In the genomic region with DNA sequence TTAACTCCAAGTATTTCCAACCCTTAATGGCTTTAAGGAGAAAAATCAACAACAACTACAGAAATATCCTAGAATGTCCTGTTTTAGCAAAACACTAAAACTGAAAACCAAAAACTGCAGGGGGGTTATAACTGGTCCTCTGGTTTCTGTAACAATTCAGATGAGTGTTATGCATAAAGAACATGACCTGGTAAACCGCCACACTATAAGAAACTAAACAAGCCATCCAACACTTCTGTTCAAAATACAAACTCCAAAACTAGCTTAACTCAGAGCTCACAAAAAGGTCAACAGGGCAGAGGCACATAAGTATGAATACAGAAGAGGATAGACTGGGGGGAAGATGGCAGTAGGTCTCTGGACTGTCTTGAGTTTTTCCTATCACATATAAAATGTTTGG, we compare ENCODE assay signal across 2 cellular contexts.
TF ChIP-seq lines count a peak whose summit lies in the region.

No MANE protein-coding gene starts in this region.

TF ChIP-seq in WTC11, 78 proteins besides CTCF, POLR2A, EP300 and RAD21:
- TF ChIP-seq ZBTB21 (CRISPR knock-in tag; IDR thresholded peaks at IDR 0.05; ENCODE audit: borderline replicate concordance) (no peak), ZNF416 (CRISPR knock-in tag; IDR thresholded peaks at IDR 0.05) (no peak)
- TF ChIP-seq, protein P1, sequence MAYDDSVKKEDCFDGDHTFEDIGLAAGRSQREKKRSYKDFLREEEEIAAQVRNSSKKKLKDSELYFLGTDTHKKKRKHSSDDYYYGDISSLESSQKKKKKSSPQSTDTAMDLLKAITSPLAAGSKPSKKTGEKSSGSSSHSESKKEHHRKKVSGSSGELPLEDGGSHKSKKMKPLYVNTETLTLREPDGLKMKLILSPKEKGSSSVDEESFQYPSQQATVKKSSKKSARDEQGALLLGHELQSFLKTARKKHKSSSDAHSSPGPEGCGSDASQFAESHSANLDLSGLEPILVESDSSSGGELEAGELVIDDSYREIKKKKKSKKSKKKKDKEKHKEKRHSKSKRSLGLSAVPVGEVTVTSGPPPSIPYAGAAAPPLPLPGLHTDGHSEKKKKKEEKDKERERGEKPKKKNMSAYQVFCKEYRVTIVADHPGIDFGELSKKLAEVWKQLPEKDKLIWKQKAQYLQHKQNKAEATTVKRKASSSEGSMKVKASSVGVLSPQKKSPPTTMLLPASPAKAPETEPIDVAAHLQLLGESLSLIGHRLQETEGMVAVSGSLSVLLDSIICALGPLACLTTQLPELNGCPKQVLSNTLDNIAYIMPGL (CRISPR knock-in tag; IDR thresholded peaks at IDR 0.05) = no peak
- TF ChIP-seq, protein P2, sequence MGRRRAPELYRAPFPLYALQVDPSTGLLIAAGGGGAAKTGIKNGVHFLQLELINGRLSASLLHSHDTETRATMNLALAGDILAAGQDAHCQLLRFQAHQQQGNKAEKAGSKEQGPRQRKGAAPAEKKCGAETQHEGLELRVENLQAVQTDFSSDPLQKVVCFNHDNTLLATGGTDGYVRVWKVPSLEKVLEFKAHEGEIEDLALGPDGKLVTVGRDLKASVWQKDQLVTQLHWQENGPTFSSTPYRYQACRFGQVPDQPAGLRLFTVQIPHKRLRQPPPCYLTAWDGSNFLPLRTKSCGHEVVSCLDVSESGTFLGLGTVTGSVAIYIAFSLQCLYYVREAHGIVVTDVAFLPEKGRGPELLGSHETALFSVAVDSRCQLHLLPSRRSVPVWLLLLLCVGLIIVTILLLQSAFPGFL (CRISPR knock-in tag; IDR thresholded peaks at IDR 0.05; ENCODE audit: borderline replicate concordance) = no peak
TF ChIP-seq in WTC11: peak in this region for 0.

TF ChIP-seq in HepG2, 621 proteins besides CTCF, POLR2A, EP300 and RAD21:
- no peak for TF ChIP-seq ZNF891 (CRISPR knock-in tag; IDR thresholded peaks at IDR 0.05)
- TF ChIP-seq TAF1 (CRISPR knock-in tag; IDR thresholded peaks at IDR 0.05) = no peak
- TF ChIP-seq HOXA5 (CRISPR knock-in tag; IDR thresholded peaks at IDR 0.05) = no peak
- no peak for TF ChIP-seq HNF4G (IDR thresholded peaks at IDR 0.05; ENCODE audit: borderline replicate concordance, low read depth, low read length)
- no peak for TF ChIP-seq HNF4G (CRISPR knock-in tag; IDR thresholded peaks at IDR 0.05; ENCODE audit: borderline replicate concordance, low read depth)
- TF ChIP-seq ZNF337 (CRISPR knock-in tag; IDR thresholded peaks at IDR 0.05; ENCODE audit: borderline replicate concordance, low read depth) = no peak
- no peak for TF ChIP-seq ONECUT2 (CRISPR knock-in tag; IDR thresholded peaks at IDR 0.05)
